Comparison of ENCODE assay signal across 25 cellular contexts in the genomic region with DNA sequence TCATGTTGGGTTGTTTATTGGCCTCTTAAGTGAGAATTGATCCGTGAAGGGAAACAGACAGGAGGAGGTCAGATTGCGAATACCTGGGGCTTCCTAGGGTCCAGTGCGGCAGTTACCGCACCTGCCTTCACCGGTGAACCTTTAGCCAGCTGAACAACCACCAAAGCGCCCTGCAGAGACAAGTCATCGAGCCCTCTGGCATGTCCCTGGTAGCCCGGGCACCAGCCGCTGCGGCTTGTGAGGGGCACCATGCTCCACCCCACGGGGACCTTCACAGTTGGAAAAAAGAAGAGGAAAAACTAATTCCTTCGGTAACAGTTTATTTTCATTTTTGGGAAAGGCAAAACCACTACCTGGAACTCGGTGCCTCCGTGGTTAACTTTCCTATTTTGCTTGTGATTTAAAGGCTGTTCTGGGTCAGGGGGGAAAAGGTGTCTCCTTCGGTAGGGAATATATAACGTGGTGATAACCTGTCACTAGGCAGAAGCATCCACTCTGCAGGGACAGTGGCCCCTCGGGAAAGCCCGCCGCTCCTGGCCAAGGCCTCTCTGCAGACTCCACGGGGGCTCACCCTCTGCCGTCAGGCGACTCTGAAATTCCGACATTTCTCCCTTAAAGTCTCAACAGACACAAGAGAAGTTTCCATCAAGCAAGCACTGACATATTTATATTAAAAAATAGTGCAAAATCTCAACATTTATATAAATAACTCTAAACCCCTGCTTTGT. TPM values are rescaled to one million over a fixed set of nuclear protein-coding genes. Genes with fewer than 3 reads are reported as not detected.
DNase-seq lines count a peak whose midpoint lies in the region; ATAC-seq, FAIRE-seq and TF ChIP-seq lines count a peak whose summit lies in the region.
"Had no signal": no experiment of that assay in that cellular context is flagged by ENCODE, and none has a peak within 500 bp of the region (broad histone marks: within the 10 kb centered on the region; RNA-seq: fewer than 3 reads in every experiment).

No MANE protein-coding gene starts in this region.

- no peak overlapping the region for H2AFZ ChIP-seq in DND-41 (ENCODE audit: low read depth, low read length)
- H2AFZ ChIP-seq in HepG2 (ENCODE audit: low read length), result no peak overlapping the region

- H3K4me1 ChIP-seq in DND-41 (ENCODE audit: insufficient read depth, low read length) (no peaks in the 10 kb centered on the region), HepG2 (ENCODE audit: insufficient read depth, low read length) (no peaks in the 10 kb centered on the region)
- H3K4me1 ChIP-seq: HAP-1, SJCRH30 had no signal

- no peak overlapping the region for H3K9ac ChIP-seq in DND-41 (ENCODE audit: low read depth, low read length)
- H3K9ac ChIP-seq in HepG2 (ENCODE audit: insufficient read depth, low read depth, low read length), result no peak overlapping the region

- no peak for TF ChIP-seq RAD21 in HepG2 (CRISPR knock-in tag; IDR thresholded peaks at IDR 0.05)

- no TSS peak for BruUV-seq in HepG2 (replicated peaks; lab: Mats Ljungman, UMichigan)

- POLR2A ChIA-PET in WTC11 (lab: Charles Lee), result no interaction called here
- POLR2A ChIA-PET in HepG2 (lab: Yijun Ruan, JAX), result no interaction called here

- no peak for ATAC-seq in DND-41 (ENCODE audit: insufficient read depth, low read depth)
- no peak for ATAC-seq in WTC11
- ATAC-seq in HepG2, result no peak
- ATAC-seq in GM18520 (IDR thresholded peaks at IDR 0.05; ENCODE audit: unreplicated experiment), result no peak
- ATAC-seq in effector memory CD8-positive, alpha-beta T cell (replicated peaks), result no peak

- no peak overlapping the region for H3K4me3 Mint-ChIP-seq in WTC11
- H3K4me3 Mint-ChIP-seq in effector memory CD8-positive, alpha-beta T cell, result no peak overlapping the region
- H3K4me3 Mint-ChIP-seq: activated naive CD8-positive, alpha-beta T cell treated with anti-CD3 and anti-CD28 coated beads for 36 hours; brain; dendritic cell treated with granulocyte-macrophage colony-stimulating factor and Interleukin-4, amounts not matched to agents 40 ng/mL and 50 ng/mL, for 4 days; type B pancreatic cell had no signal

- no peaks in the 10 kb centered on the region for H3K36me3 ChIP-seq in DND-41 (ENCODE audit: insufficient read depth, low read length)
- no peaks in the 10 kb centered on the region for H3K36me3 ChIP-seq in HepG2 (replicated peaks in 1 of 2; ENCODE audit: control insufficient read depth in 1 of 2, insufficient read depth in 2 of 2, low read length in 2 of 2)
- H3K36me3 ChIP-seq: HAP-1 had no signal

- H3K27me3 Mint-ChIP-seq in WTC11 (ENCODE audit: low read depth), result peaks cover 3% of the 10 kb centered on the region; the same call in 1 of the 2 replicates
- H3K27me3 Mint-ChIP-seq in effector memory CD8-positive, alpha-beta T cell, result peaks cover 16 to 56% of the 10 kb centered on the region in 2 donors
- H3K27me3 Mint-ChIP-seq: activated naive CD8-positive, alpha-beta T cell treated with anti-CD3 and anti-CD28 coated beads for 36 hours; brain had no signal

- WGBS in HepG2 (ENCODE audit: low lambda C conversion rate), result 9% methylated on average over 23 of the region's 23 CpGs

- H3K27ac ChIP-seq in DND-41 (ENCODE audit: low read length), result no peak overlapping the region
- no peak overlapping the region for H3K27ac ChIP-seq in HepG2 (ENCODE audit: extremely low read length, insufficient read depth, low read length)
- H3K27ac ChIP-seq: SJCRH30 had no signal

- TF ChIP-seq CTCF in DND-41 (IDR thresholded peaks at IDR 0.05; ENCODE audit: borderline replicate concordance, extremely low read depth, low read length, poor library complexity, severe bottlenecking), result no peak
- TF ChIP-seq CTCF in WTC11 (IDR thresholded peaks at IDR 0.05), result no peak
- TF ChIP-seq CTCF in HepG2 (CRISPR knock-in tag; IDR thresholded peaks at IDR 0.05), result no peak

- TF ChIP-seq EP300 in HepG2 (IDR thresholded peaks at IDR 0.05; ENCODE audit: low read depth in 2 of 2, low read length in 2 of 2) (no peak), HepG2 (CRISPR knock-in tag; IDR thresholded peaks at IDR 0.05; ENCODE audit: borderline replicate concordance) (no peak)

- H3K79me2 ChIP-seq in DND-41 (ENCODE audit: insufficient read depth, low read length) (no peaks in the 10 kb centered on the region), HepG2 (ENCODE audit: insufficient read depth, low read length) (no peaks in the 10 kb centered on the region)

- no peak for TF ChIP-seq POLR2A in HepG2 (IDR thresholded peaks at IDR 0.05; ENCODE audit: insufficient read depth in 1 of 2, low read depth in 2 of 2, low read length in 2 of 2)

- H3K9me3 Mint-ChIP-seq in WTC11, result peaks cover 9% of the 10 kb centered on the region
- peaks cover 0 to 1% of the 10 kb centered on the region in 2 donors for H3K9me3 Mint-ChIP-seq in effector memory CD8-positive, alpha-beta T cell
- H3K9me3 Mint-ChIP-seq: activated naive CD8-positive, alpha-beta T cell treated with anti-CD3 and anti-CD28 coated beads for 36 hours; dendritic cell treated with granulocyte-macrophage colony-stimulating factor and Interleukin-4, amounts not matched to agents 40 ng/mL and 50 ng/mL, for 4 days had no signal

- H3K4me1 Mint-ChIP-seq in WTC11, result peaks cover 27% of the 10 kb centered on the region
- H3K4me1 Mint-ChIP-seq in effector memory CD8-positive, alpha-beta T cell (ENCODE audit: low read depth in 2 of 2), result peaks cover 11 to 12% of the 10 kb centered on the region in 2 donors

- no peaks in the 10 kb centered on the region for H3K9me3 ChIP-seq in DND-41 (ENCODE audit: insufficient read depth, low read length, severe bottlenecking)
- H3K9me3 ChIP-seq in HepG2 (ENCODE audit: low read length), result no peaks in the 10 kb centered on the region
- H3K9me3 ChIP-seq: HAP-1, SJCRH30 had no signal

- CTCF ChIA-PET in WTC11 (lab: Charles Lee), result no interaction called here
- CTCF ChIA-PET in HepG2 (lab: Yijun Ruan, JAX; ENCODE audit: low intra/inter-chr PET ratio, low total read pairs), result no interaction called here

- peaks cover 15% of the 10 kb centered on the region for H3K36me3 Mint-ChIP-seq in WTC11
- no peaks in the 10 kb centered on the region for H3K36me3 Mint-ChIP-seq in effector memory CD8-positive, alpha-beta T cell (ENCODE audit: insufficient read depth)
- H3K36me3 Mint-ChIP-seq: activated naive CD8-positive, alpha-beta T cell treated with anti-CD3 and anti-CD28 coated beads for 36 hours; type B pancreatic cell had no signal

- no peak overlapping the region for H3K4me3 ChIP-seq in DND-41 (ENCODE audit: low read depth in 1 of 2, low read length in 2 of 2)
- no peak overlapping the region for H3K4me3 ChIP-seq in HepG2 (replicated peaks in 1 of 3; ENCODE audit: insufficient read depth in 1 of 3, low read depth in 2 of 3, low read length in 3 of 3)
- H3K4me3 ChIP-seq: HAP-1, SJCRH30 had no signal

- in situ Hi-C loops in HepG2 (cut with HindIII; ENCODE audit: extremely low pct_ligation_motif_present, low pct_unique_long_range_greater_than_20kb), result loop anchor here (5.0 kb wide), 1 partner anchor 526 kb away; no protein-coding TSS in a partner anchor

- FAIRE-seq in HepG2 (lab: Jason Lieb, UNC), result no peak

- H3K4me2 ChIP-seq in DND-41 (ENCODE audit: insufficient read depth, low read length) (no peak overlapping the region), HepG2 (ENCODE audit: low read depth, low read length) (no peak overlapping the region)

- DNase-seq in NCI-H1105 treated with DMSO at 0.1 percent for 48 hours (lab: John Stamatoyannopoulos, UW) (peak; percentile 8), NCI-H1105 (lab: John Stamatoyannopoulos, UW) (no peak), DND-41 (peak; percentile 1), WTC11 (ENCODE audit: low spot score) (no peak), HepG2 (ENCODE audit: low spot score) (no peak), NCI-H69 (lab: John Stamatoyannopoulos, UW) (no peak)
- DNase-seq in effector memory CD8-positive, alpha-beta T cell, result no peak
- DNase-seq: 8988T; activated CD4-positive, alpha-beta T cell treated with anti-CD3 and anti-CD28 coated beads for 4 hours; activated naive CD8-positive, alpha-beta T cell treated with anti-CD3 and anti-CD28 coated beads for 36 hours; activated T-cell treated with anti-CD3 and anti-CD28 coated beads, Interleukin-2, amount 50 U/mL, for 1 hour; DMS 273 treated with DMSO at 0.1 percent for 48 hours; KG1; mesendoderm; NCI-H1048; stimulated activated naive CD4-positive, alpha-beta T cell treated with Interleukin-2 at 50 U/mL for 16 hours had no signal

- H4K20me1 ChIP-seq in DND-41 (ENCODE audit: insufficient read depth, low read length) (peaks cover 26% of the 10 kb centered on the region), HepG2 (ENCODE audit: insufficient read depth, low read length) (peaks cover 3% of the 10 kb centered on the region; the same call in 1 of the 2 replicates)

- peak overlapping the region; percentile 90 for H3K27ac Mint-ChIP-seq in WTC11
- no peak overlapping the region for H3K27ac Mint-ChIP-seq in effector memory CD8-positive, alpha-beta T cell
- H3K27ac Mint-ChIP-seq: activated naive CD8-positive, alpha-beta T cell treated with anti-CD3 and anti-CD28 coated beads for 36 hours; brain; dendritic cell treated with granulocyte-macrophage colony-stimulating factor and Interleukin-4, amounts not matched to agents 40 ng/mL and 50 ng/mL, for 4 days; type B pancreatic cell had no signal

- peaks cover 34% of the 10 kb centered on the region for H3K27me3 ChIP-seq in DND-41 (ENCODE audit: insufficient read depth, low read length, poor library complexity)
- peaks cover 25 to 91% of the 10 kb centered on the region in 2 experiments for H3K27me3 ChIP-seq in HepG2 (ENCODE audit: control insufficient read depth in 1 of 2, insufficient read depth in 2 of 2, low read length in 2 of 2)
- H3K27me3 ChIP-seq: SJCRH30 had no signal

- intact Hi-C loops in HepG2 (cut with micrococcal nuclease; ENCODE audit: unreplicated experiment), result no loop called here

RNA-seq across cellular contexts. Expression of a gene that starts 30.7 kb away (rescaled TPM):
- total RNA-seq in WTC11 (2021) (not detected in 3 replicates), HepG2 (2016; rRNA removed; fragmentation: Illumina TruSeq; extraction: Trizol) (not detected in 2 replicates)
- not detected in 2 replicates for total RNA-seq in HepG2 (2016; cell fraction: cytosol; rRNA removed; fragmentation: Illumina TruSeq; extraction: Trizol; ENCODE audit: low read depth)
- total RNA-seq in HepG2 (2016; cell fraction: insoluble cytoplasmic fraction; rRNA removed; fragmentation: Illumina TruSeq; extraction: Trizol), result not detected in 2 replicates
- not detected in 2 replicates for total RNA-seq in HepG2 (2016; cell fraction: membrane; rRNA removed; fragmentation: Illumina TruSeq; extraction: Trizol)
- not detected in 2 replicates for total RNA-seq in HepG2 (2016; cell fraction: nucleus; rRNA removed; fragmentation: Illumina TruSeq; extraction: Trizol)
- polyA plus RNA-seq in HepG2 (2011; rRNA removed), result not detected in 2 replicates
- not detected in 2 replicates for polyA plus RNA-seq in HepG2 (2011; cell fraction: cytosol; rRNA removed)
- not detected in 2 replicates for polyA plus RNA-seq in HepG2 (2011; cell fraction: nucleus; rRNA removed)
- polyA plus RNA-seq in HepG2 (2012), result not detected in 2 replicates
- polyA plus RNA-seq in HepG2 (2016; cell fraction: cytosol; fragmentation: Illumina TruSeq; extraction: Trizol; ENCODE audit: low read depth), result not detected in 2 replicates
- not detected in 2 replicates for polyA plus RNA-seq in HepG2 (2016; cell fraction: insoluble cytoplasmic fraction; fragmentation: Illumina TruSeq; extraction: Trizol; ENCODE audit: low read depth)
- polyA plus RNA-seq in HepG2 (2016; cell fraction: membrane; fragmentation: Illumina TruSeq; extraction: Trizol; ENCODE audit: low read depth), result not detected in 2 replicates
- not detected in 2 replicates for polyA plus RNA-seq in HepG2 (2016; cell fraction: nucleus; fragmentation: Illumina TruSeq; extraction: Trizol; ENCODE audit: insufficient read depth, low read depth)
- polyA minus RNA-seq in HepG2 (2011; rRNA and poly(A)+ RNA removed; ENCODE audit: low replicate concordance), result not detected in 2 replicates
- not detected in 2 replicates for polyA minus RNA-seq in HepG2 (2011; cell fraction: cytosol; rRNA and poly(A)+ RNA removed)
- not detected in 2 replicates for polyA minus RNA-seq in HepG2 (2011; cell fraction: nucleus; rRNA and poly(A)+ RNA removed)
- total RNA-seq: renal cortical epithelial cell had no signal
- polyA plus RNA-seq: BJ, neural cell had no signal

RNA-seq across cellular contexts. Expression of a gene that starts 58.9 kb away (rescaled TPM):
- total RNA-seq in WTC11 (2021) (29.8 to 40.6 TPM (median 31.0 TPM) in 3 replicates), HepG2 (2016; rRNA removed; fragmentation: Illumina TruSeq; extraction: Trizol) (not detected in 2 replicates)
- not detected in 2 replicates for total RNA-seq in HepG2 (2016; cell fraction: cytosol; rRNA removed; fragmentation: Illumina TruSeq; extraction: Trizol; ENCODE audit: low read depth)
- total RNA-seq in HepG2 (2016; cell fraction: insoluble cytoplasmic fraction; rRNA removed; fragmentation: Illumina TruSeq; extraction: Trizol), result not detected in 2 replicates
- total RNA-seq in HepG2 (2016; cell fraction: membrane; rRNA removed; fragmentation: Illumina TruSeq; extraction: Trizol), result 0.31 TPM in 1 of 2 replicates, not detected in the other
- total RNA-seq in HepG2 (2016; cell fraction: nucleus; rRNA removed; fragmentation: Illumina TruSeq; extraction: Trizol), result not detected in 2 replicates
- polyA plus RNA-seq in HepG2 (2011; rRNA removed), result 0.08 TPM in 1 of 2 replicates, not detected in the other
- 0.03 TPM in 1 of 2 replicates, not detected in the other for polyA plus RNA-seq in HepG2 (2011; cell fraction: cytosol; rRNA removed)
- 0.12 and 0.16 TPM in 2 replicates for polyA plus RNA-seq in HepG2 (2011; cell fraction: nucleus; rRNA removed)
- not detected in 2 replicates for polyA plus RNA-seq in HepG2 (2012)
- polyA plus RNA-seq in HepG2 (2016; cell fraction: cytosol; fragmentation: Illumina TruSeq; extraction: Trizol; ENCODE audit: low read depth), result not detected in 2 replicates
- polyA plus RNA-seq in HepG2 (2016; cell fraction: insoluble cytoplasmic fraction; fragmentation: Illumina TruSeq; extraction: Trizol; ENCODE audit: low read depth), result not detected in 2 replicates
- polyA plus RNA-seq in HepG2 (2016; cell fraction: membrane; fragmentation: Illumina TruSeq; extraction: Trizol; ENCODE audit: low read depth), result 0.15 TPM in 1 of 2 replicates, not detected in the other
- not detected in 2 replicates for polyA plus RNA-seq in HepG2 (2016; cell fraction: nucleus; fragmentation: Illumina TruSeq; extraction: Trizol; ENCODE audit: insufficient read depth, low read depth)
- polyA minus RNA-seq in HepG2 (2011; rRNA and poly(A)+ RNA removed; ENCODE audit: low replicate concordance), result 0.20 and 7.8 TPM in 2 replicates
- polyA minus RNA-seq in HepG2 (2011; cell fraction: cytosol; rRNA and poly(A)+ RNA removed), result 0.53 TPM in 1 of 2 replicates, not detected in the other
- 0.39 TPM in 1 of 2 replicates, not detected in the other for polyA minus RNA-seq in HepG2 (2011; cell fraction: nucleus; rRNA and poly(A)+ RNA removed)

Comparison
In these comparisons a context has a peak if more than half of its experiments do, and no peak if none do; other contexts are left out.
1. DNase-seq: peak in NCI-H1105 treated with DMSO at 0.1 percent for 48 hours (single experiment) and DND-41 (single experiment); none in NCI-H1105 (single experiment), WTC11 (single experiment), HepG2 (single experiment), NCI-H69 (single experiment) and effector memory CD8-positive, alpha-beta T cell (0 of 3).
2. RNA of a gene that starts 58.9 kb away (total RNA-seq): 29.8 to 40.6 TPM in WTC11; 0.31 TPM in HepG2; every median in the first group is over 10 times any median in the second.